ENCODE assay signal across 16 cellular contexts in genomic region chr5:58183078-58183885, GRCh38.
A peak's percentile ranks its signal among the peaks of the same experiment; 100 is the strongest.
DNase-seq lines count a peak whose midpoint lies in the region; ATAC-seq and TF ChIP-seq lines count a peak whose summit lies in the region.
"Had no signal": no experiment of that assay in that cellular context is flagged by ENCODE, and none has a peak within 500 bp of the region (broad histone marks: within the 10 kb centered on the region; RNA-seq: fewer than 3 reads in every experiment).

No MANE protein-coding gene starts in this region.

- H3K4me3 ChIP-seq in Loucy (ENCODE audit: low read length, poor library complexity, severe bottlenecking) (no peak overlapping the region), epithelial cell of esophagus (ENCODE audit: low read length) (no peak overlapping the region), neuronal stem cell (ENCODE audit: low read length in 2 of 2) (no peak overlapping the region)
- H3K4me3 ChIP-seq: GM23248 had no signal

- no peak overlapping the region for H3K14ac ChIP-seq in neuronal stem cell (ENCODE audit: low read length)

- H3K36me3 Mint-ChIP-seq in activated T-helper 17 cell treated with anti-CD3 and anti-CD28 coated beads, Interleukin-2, amount 50 U/mL, for 72 hours (ENCODE audit: low read depth): no peaks in the 10 kb centered on the region
- no peaks in the 10 kb centered on the region for H3K36me3 Mint-ChIP-seq in activated T-cell treated with anti-CD3 and anti-CD28 coated beads, Interleukin-2, amount 50 U/mL, for 4 hours (ENCODE audit: insufficient read depth)
- H3K36me3 Mint-ChIP-seq: CD4-positive, alpha-beta memory T cell had no signal

- no peak overlapping the region for H4K8ac ChIP-seq in neuronal stem cell (ENCODE audit: low read depth, low read length)

- no peak overlapping the region for H3K9ac ChIP-seq in Loucy (ENCODE audit: low read depth, low read length, poor library complexity, severe bottlenecking)
- H3K9ac ChIP-seq in neuronal stem cell (ENCODE audit: low read depth, low read length, poor library complexity): no peak overlapping the region
- H3K9ac ChIP-seq: GM23248 had no signal

- H3K23ac ChIP-seq in neuronal stem cell (ENCODE audit: low read depth, low read length, poor library complexity): no peak overlapping the region

- H3K18ac ChIP-seq in neuronal stem cell (ENCODE audit: low read length): no peak overlapping the region

- H3K4ac ChIP-seq in neuronal stem cell (ENCODE audit: low read length): no peak overlapping the region

- peak; percentile 8 for DNase-seq in epithelial cell of esophagus (ENCODE audit: low read depth)
- DNase-seq in neuronal stem cell (ENCODE audit: low spot score): no peak
- DNase-seq in HCEC 1CT: no peak
- no peak for DNase-seq in activated T-cell treated with anti-CD3 and anti-CD28 coated beads, Interleukin-2, amount 50 U/mL, for 4 hours
- DNase-seq in hepatic stellate cell (ENCODE audit: low spot score): no peak
- DNase-seq: CD4-positive, alpha-beta memory T cell; DMS79 treated with DMSO at 0.1 percent for 48 hours; GM23248; IMR-90; Kasumi-1; NCI-H1436; NCI-H2081 treated with DMSO at 0.1 percent for 48 hours; NCI-H524 treated with DMSO at 0.1 percent for 48 hours had no signal

- H3K4me3 Mint-ChIP-seq in activated T-helper 17 cell treated with anti-CD3 and anti-CD28 coated beads, Interleukin-2, amount 50 U/mL, for 72 hours: no peak overlapping the region
- H3K4me3 Mint-ChIP-seq in activated T-cell treated with anti-CD3 and anti-CD28 coated beads, Interleukin-2, amount 50 U/mL, for 4 hours: no peak overlapping the region
- H3K4me3 Mint-ChIP-seq: CD4-positive, alpha-beta memory T cell had no signal

- H2BK120ac ChIP-seq in neuronal stem cell (ENCODE audit: low read depth, low read length): no peak overlapping the region

- no peak overlapping the region for H3K27ac Mint-ChIP-seq in activated T-helper 17 cell treated with anti-CD3 and anti-CD28 coated beads, Interleukin-2, amount 50 U/mL, for 72 hours

- no peak overlapping the region for H2BK5ac ChIP-seq in neuronal stem cell (ENCODE audit: low read length)

- H3K4me2 ChIP-seq in Loucy (ENCODE audit: low read depth, low read length, poor library complexity, severe bottlenecking) (no peak overlapping the region), neuronal stem cell (ENCODE audit: insufficient read depth, low read length, poor library complexity, severe bottlenecking) (no peak overlapping the region)

- no peaks in the 10 kb centered on the region for H3K9me2 ChIP-seq in Loucy (replicated peaks; ENCODE audit: low read depth, low read length)

- H3K9me3 Mint-ChIP-seq in activated T-helper 17 cell treated with anti-CD3 and anti-CD28 coated beads, Interleukin-2, amount 50 U/mL, for 72 hours: no peaks in the 10 kb centered on the region
- H3K9me3 Mint-ChIP-seq in activated T-cell treated with anti-CD3 and anti-CD28 coated beads, Interleukin-2, amount 50 U/mL, for 4 hours: no peaks in the 10 kb centered on the region

- H4K91ac ChIP-seq in neuronal stem cell (ENCODE audit: low read depth, low read length, poor library complexity): no peak overlapping the region

- no peaks in the 10 kb centered on the region for H3K79me1 ChIP-seq in neuronal stem cell (ENCODE audit: low read depth, low read length)

- no peak overlapping the region for H2BK15ac ChIP-seq in neuronal stem cell (ENCODE audit: low read length)

- no peak overlapping the region for H2BK12ac ChIP-seq in neuronal stem cell (ENCODE audit: low read length)

- H3K27ac ChIP-seq in C4-2B (peak overlapping the region; percentile 57; the same call in 1 of the 2 replicates), neuronal stem cell (replicated peaks; ENCODE audit: low read length) (no peak overlapping the region)
- H3K27ac ChIP-seq: GM23248 had no signal

- no peaks in the 10 kb centered on the region for H3F3A ChIP-seq in Loucy (ENCODE audit: low read depth)

- TF ChIP-seq CTCF in C4-2B (conservative IDR thresholded peaks at IDR 0.05): no peak; the same call in 1 of the 2 replicates
- no peak for TF ChIP-seq CTCF in Loucy (conservative IDR thresholded peaks at IDR 0.05; ENCODE audit: low read length)
- TF ChIP-seq CTCF in epithelial cell of esophagus (IDR thresholded peaks at IDR 0.05; ENCODE audit: insufficient read depth, low read depth, low read length, missing control alignments): no peak

- H2AFZ ChIP-seq in Loucy (ENCODE audit: low read length) (peak overlapping the region; percentile 20; the same call in 1 of the 2 replicates), neuronal stem cell (ENCODE audit: low read length) (peak overlapping the region; percentile 14)
- H2AFZ ChIP-seq: GM23248 had no signal

- H3K36me3 ChIP-seq in Loucy (ENCODE audit: insufficient read depth, low read length) (no peaks in the 10 kb centered on the region), neuronal stem cell (replicated peaks in 1 of 2; ENCODE audit: control insufficient read depth in 2 of 2, insufficient read depth in 2 of 2, low read length in 2 of 2) (no peaks in the 10 kb centered on the region)

- peaks cover 8% of the 10 kb centered on the region for H3K27me3 Mint-ChIP-seq in activated T-helper 17 cell treated with anti-CD3 and anti-CD28 coated beads, Interleukin-2, amount 50 U/mL, for 72 hours
- no peaks in the 10 kb centered on the region for H3K27me3 Mint-ChIP-seq in activated T-cell treated with anti-CD3 and anti-CD28 coated beads, Interleukin-2, amount 50 U/mL, for 4 hours (ENCODE audit: low read depth)

- H3K9me3 ChIP-seq in Loucy (ENCODE audit: insufficient read depth, low read depth, low read length) (no peaks in the 10 kb centered on the region), neuronal stem cell (replicated peaks in 1 of 2; ENCODE audit: control insufficient read depth in 2 of 2, insufficient read depth in 1 of 2, low read depth in 1 of 2, low read length in 2 of 2) (no peaks in the 10 kb centered on the region)

- H3K27me3 ChIP-seq in Loucy (ENCODE audit: insufficient read depth, low read length, poor library complexity, severe bottlenecking): no peaks in the 10 kb centered on the region
- no peaks in the 10 kb centered on the region for H3K27me3 ChIP-seq in neuronal stem cell (ENCODE audit: control insufficient read depth in 3 of 3, insufficient read depth in 3 of 3, low read depth in 1 of 3, low read length in 3 of 3)

- ATAC-seq in activated T-helper 17 cell treated with anti-CD3 and anti-CD28 coated beads, Interleukin-2, amount 50 U/mL, for 72 hours (replicated peaks): no peak
- no peak for ATAC-seq in activated T-cell treated with anti-CD3 and anti-CD28 coated beads, Interleukin-2, amount 50 U/mL, for 4 hours

- no CpG with 5 or more reads among the region's 6 CpGs for WGBS in neuronal stem cell (ENCODE audit: extremely low coverage in 2 of 2, insufficient read length in 2 of 2, insufficient replicate concordance in 1 of 2), 2 donors

- H3K79me2 ChIP-seq in Loucy (ENCODE audit: insufficient read depth, low read length): no peaks in the 10 kb centered on the region

- peaks cover 3% of the 10 kb centered on the region for H3K4me1 ChIP-seq in Loucy (ENCODE audit: insufficient read depth, low read length, poor library complexity, severe bottlenecking)
- H3K4me1 ChIP-seq in neuronal stem cell (ENCODE audit: control insufficient read depth in 2 of 2, insufficient read depth in 1 of 2, low read depth in 1 of 2, low read length in 2 of 2): peaks cover 8 to 15% of the 10 kb centered on the region in 2 donors

- no peaks in the 10 kb centered on the region for H4K20me1 ChIP-seq in Loucy (ENCODE audit: insufficient read depth, low read length, poor library complexity, severe bottlenecking)

- no peak overlapping the region for H2AK5ac ChIP-seq in neuronal stem cell (ENCODE audit: low read depth, low read length)

- H3K4me1 Mint-ChIP-seq in activated T-helper 17 cell treated with anti-CD3 and anti-CD28 coated beads, Interleukin-2, amount 50 U/mL, for 72 hours: no peaks in the 10 kb centered on the region
- H3K4me1 Mint-ChIP-seq in activated T-cell treated with anti-CD3 and anti-CD28 coated beads, Interleukin-2, amount 50 U/mL, for 4 hours (ENCODE audit: low read depth): no peaks in the 10 kb centered on the region
- H3K4me1 Mint-ChIP-seq: CD4-positive, alpha-beta memory T cell had no signal
